8 cellular contexts compared by ENCODE assay signal in genomic region chr6:79048611-79049010, GRCh38. TPM values are rescaled to one million over a fixed set of nuclear protein-coding genes. Genes with fewer than 3 reads are reported as not detected.
DNase-seq lines count a peak whose midpoint lies in the region; ATAC-seq, FAIRE-seq and TF ChIP-seq lines count a peak whose summit lies in the region.

No MANE protein-coding gene starts in this region.

- no peak overlapping the region for H2AFZ ChIP-seq in K562 (ENCODE audit: low read depth, low read length)

- 97% methylated on average over 2 of the region's 2 CpGs for WGBS in K562 (ENCODE audit: insufficient coverage, low coverage, missing lambda C conversion rate)

- peaks cover 69% of the 10 kb centered on the region for H3K36me3 ChIP-seq in K562 (ENCODE audit: control insufficient read depth, insufficient read depth, low read length)

- no peak overlapping the region for H3K9ac ChIP-seq in K562 (ENCODE audit: insufficient read depth in 1 of 2, low read depth in 2 of 2, low read length in 2 of 2)

- DNase-seq in DMS53 (lab: John Stamatoyannopoulos, UW) (peak; percentile 53), DMS53 treated with DMSO at 0.1 percent for 48 hours (lab: John Stamatoyannopoulos, UW; ENCODE audit: unreplicated experiment) (no peak), K562 (ENCODE audit: extremely low read depth in 1 of 4, low spot score in 3 of 4) (peak; percentile 12 to 42 (median 20)), myocyte (ENCODE audit: low read depth) (peak; percentile 32), amniotic stem cell (lab: John Stamatoyannopoulos, UW) (no peak), NOMO-1 treated with dmso at 0.1 percent for 144 hours (lab: John Stamatoyannopoulos, UW; ENCODE audit: unreplicated experiment) (no peak)

- BruUV-seq in K562 (replicated peaks; lab: Mats Ljungman, UMichigan): no TSS peak

- TF ChIP-seq POLR2A in K562 (conservative IDR thresholded peaks at IDR 0.05): no peak

- CTCF ChIA-PET in K562 (lab: Yijun Ruan, JAX; ENCODE audit: low intra/inter-chr PET ratio): no interaction called here

- H3K27ac ChIP-seq in K562 (ENCODE audit: extremely low read depth, low read depth, low read length): no peak overlapping the region

- no peak overlapping the region for H3K4me3 ChIP-seq in K562

- TF ChIP-seq EP300 in K562 (IDR thresholded peaks at IDR 0.05; ENCODE audit: low read length): no peak

- no peaks in the 10 kb centered on the region for H3K27me3 ChIP-seq in K562 (ENCODE audit: control insufficient read depth in 2 of 2, insufficient read depth in 2 of 2, low read length in 2 of 2)

- POLR2A ChIA-PET in K562 (lab: Yijun Ruan, JAX): interaction anchor here (0.6 to 1.0 kb wide), 3 partner anchors 14 to 28 kb away, joined by 3 to 4 read pairs (median 4); no protein-coding TSS in a partner anchor

- H3K9me3 ChIP-seq in K562 (replicated peaks; ENCODE audit: control insufficient read depth, insufficient read depth, low read depth, low read length): no peaks in the 10 kb centered on the region; the same call in 1 of the 2 replicates

- intact Hi-C loops in K562 (cut with micrococcal nuclease): no loop called here

- peak; percentile 27; the same call in 1 of the 2 replicates for TF ChIP-seq CTCF in LNCAP (IDR thresholded peaks at IDR 0.05)
- peak; percentile 19 to 50 (median 40); a peak in 4 of 6 replicates for TF ChIP-seq CTCF in K562 (IDR thresholded peaks at IDR 0.05 in 2 of 3, conservative IDR thresholded peaks at IDR 0.05 in 1 of 3; ENCODE audit: insufficient read depth in 2 of 3, low read depth in 1 of 3, low read length in 3 of 3)

- peak; percentile 19 for FAIRE-seq in K562 (lab: Jason Lieb, UNC)

- in situ Hi-C loops in K562 (cut with MboI): no loop called here

- H4K20me1 ChIP-seq in K562 (replicated peaks; ENCODE audit: control insufficient read depth, insufficient read depth, low read length): no peaks in the 10 kb centered on the region

- H3K9me1 ChIP-seq in K562 (ENCODE audit: control insufficient read depth, insufficient read depth, low read length): no peaks in the 10 kb centered on the region

- H3K79me2 ChIP-seq in K562 (ENCODE audit: control insufficient read depth, insufficient read depth, low read length): peaks cover 51% of the 10 kb centered on the region

- H3K4me1 ChIP-seq in K562 (replicated peaks in 1 of 2; ENCODE audit: control insufficient read depth in 2 of 2, insufficient read depth in 2 of 2, low read length in 2 of 2): no peaks in the 10 kb centered on the region

- peak; percentile 84 for ATAC-seq in K562
- no peak for ATAC-seq in GM19023 (IDR thresholded peaks at IDR 0.05; ENCODE audit: unreplicated experiment)

- TF ChIP-seq RAD21 in K562 (CRISPR knock-in tag; conservative IDR thresholded peaks at IDR 0.05 in 1 of 2, IDR thresholded peaks at IDR 0.05 in 1 of 2): no peak

- no peak overlapping the region for H3K4me2 ChIP-seq in K562 (ENCODE audit: insufficient read depth, low read length)

TF ChIP-seq in K562, 482 proteins besides CTCF, POLR2A, EP300 and RAD21:
- peak; percentile 69; the same call in 1 of the 2 replicates for TF ChIP-seq NFE2 (IDR thresholded peaks at IDR 0.05; ENCODE audit: low read depth)
- no peak for TF ChIP-seq EWSR1 (IDR thresholded peaks at IDR 0.05; ENCODE audit: borderline replicate concordance, low read depth, partially characterized antibody)
- TF ChIP-seq MAFK (IDR thresholded peaks at IDR 0.05; ENCODE audit: low read length): peak; percentile 34; the same call in 1 of the 2 replicates
- TF ChIP-seq, protein P1, sequence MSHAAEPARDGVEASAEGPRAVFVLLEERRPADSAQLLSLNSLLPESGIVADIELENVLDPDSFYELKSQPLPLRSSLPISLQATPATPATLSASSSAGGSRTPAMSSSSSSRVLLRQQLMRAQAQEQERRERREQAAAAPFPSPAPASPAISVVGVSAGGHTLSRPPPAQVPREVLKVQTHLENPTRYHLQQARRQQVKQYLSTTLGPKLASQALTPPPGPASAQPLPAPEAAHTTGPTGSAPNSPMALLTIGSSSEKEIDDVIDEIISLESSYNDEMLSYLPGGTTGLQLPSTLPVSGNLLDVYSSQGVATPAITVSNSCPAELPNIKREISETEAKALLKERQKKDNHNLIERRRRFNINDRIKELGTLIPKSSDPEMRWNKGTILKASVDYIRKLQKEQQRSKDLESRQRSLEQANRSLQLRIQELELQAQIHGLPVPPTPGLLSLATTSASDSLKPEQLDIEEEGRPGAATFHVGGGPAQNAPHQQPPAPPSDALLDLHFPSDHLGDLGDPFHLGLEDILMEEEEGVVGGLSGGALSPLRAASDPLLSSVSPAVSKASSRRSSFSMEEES (CRISPR knock-in tag; IDR thresholded peaks at IDR 0.05): no peak
- TF ChIP-seq ZNF717 (CRISPR knock-in tag; IDR thresholded peaks at IDR 0.05): no peak
- 0 out of 2 replicates have a peak, but pooled peaks have one; percentile 18 for TF ChIP-seq MAFF (IDR thresholded peaks at IDR 0.05; ENCODE audit: low read length)
- TF ChIP-seq MAFG (tag; conservative IDR thresholded peaks at IDR 0.05): 0 out of 2 replicates have a peak, but pooled peaks have one; percentile 22

RNA-seq across cellular contexts. Expression of gene PHIP, which starts 29.4 kb away (rescaled TPM):
- 26.0 and 101 TPM in 2 replicates for total RNA-seq in K562 (2011; cell fraction: chromatin; rRNA removed; ENCODE audit: low replicate concordance)
- total RNA-seq in K562 (2011; cell fraction: nucleolus; rRNA removed): 15.3 and 21.2 TPM in 2 replicates
- total RNA-seq in K562 (2011; cell fraction: nucleoplasm; rRNA removed): 33.0 and 44.9 TPM in 2 replicates
- total RNA-seq in K562 (2014; rRNA removed) (16.1 and 16.5 TPM in 2 replicates), K562 (2014; rRNA removed; fragmentation: Illumina TruSeq; extraction: Trizol) (35.3 and 38.3 TPM in 2 replicates), K562 (2015; rRNA removed; fragmentation: Illumina TruSeq; extraction: Trizol) (33.1 and 36.3 TPM in 2 replicates), K562 (2021) (25.0 and 25.3 TPM in 2 replicates), myocyte (15.7 and 21.0 TPM in 2 replicates)
- polyA plus RNA-seq in K562 (2011; rRNA removed) (9.3 and 12.5 TPM in 2 replicates), K562 (2014; fragmentation: Illumina TruSeq; extraction: Trizol) (16.4 and 19.2 TPM in 2 replicates), K562 (2014; fragmentation: Nextera tagmentation; extraction: Ambion mirVana) (1 to 10 TPM; 8.1 to 8.9 TPM), K562 (2014; rRNA removed) (8.7 and 9.7 TPM in 2 replicates)
- 1.9 and 4.0 TPM in 2 replicates for polyA plus RNA-seq in K562 (2011; cell fraction: cytosol; rRNA removed)
- polyA plus RNA-seq in K562 (2011; cell fraction: nucleus; rRNA removed): 21.6 and 25.9 TPM in 2 replicates
- 13.5 and 14.2 TPM in 2 replicates for polyA plus RNA-seq in K562 (2012)
- 56.0 and 67.0 TPM in 2 replicates for polyA minus RNA-seq in K562 (2011; rRNA and poly(A)+ RNA removed)
- 19.2 and 21.2 TPM in 2 replicates for polyA minus RNA-seq in K562 (2011; cell fraction: cytosol; rRNA and poly(A)+ RNA removed)
- 55.1 and 107 TPM in 2 replicates for polyA minus RNA-seq in K562 (2011; cell fraction: nucleus; rRNA and poly(A)+ RNA removed)
- 3.4 TPM for polyA plus RNA-seq in myocyte (2012)

Comparison
In these comparisons a context has a peak if more than half of its experiments do, and no peak if none do; other contexts are left out.
1. DNase-seq: peak in DMS53 (single experiment), K562 (4 of 4) and myocyte (single experiment); none in DMS53 treated with DMSO at 0.1 percent for 48 hours (single experiment), amniotic stem cell (single experiment) and NOMO-1 treated with dmso at 0.1 percent for 144 hours (single experiment).